Comparison of ENCODE assay signal across 10 cellular contexts in genomic region chr11:76232026-76232665, GRCh38. TPM values are rescaled to one million over a fixed set of nuclear protein-coding genes. Genes with fewer than 3 reads are reported as not detected.
DNase-seq lines count a peak whose midpoint lies in the region; ATAC-seq and TF ChIP-seq lines count a peak whose summit lies in the region.
"Had no signal": no experiment of that assay in that cellular context is flagged by ENCODE, and none has a peak within 500 bp of the region (broad histone marks: within the 10 kb centered on the region; RNA-seq: fewer than 3 reads in every experiment).

No MANE protein-coding gene starts in this region.

- POLR2A ChIA-PET in activated CD4-positive, alpha-beta memory T cell treated with anti-CD3 and anti-CD28 coated beads for 36 hours (lab: Charles Lee), result no interaction called here

- intact Hi-C loops in activated CD4-positive, alpha-beta memory T cell treated with anti-CD3 and anti-CD28 coated beads for 36 hours (cut with micrococcal nuclease), result loop anchor here (10.0 kb wide), 1 partner anchor 1403 kb away; the partner anchor contains the start of gene CLNS1A

- no peaks in the 10 kb centered on the region for H3K36me3 Mint-ChIP-seq in CD4-positive, CD25-positive, alpha-beta regulatory T cell
- H3K36me3 Mint-ChIP-seq in activated CD4-positive, alpha-beta memory T cell treated with anti-CD3 and anti-CD28 coated beads for 36 hours, result peaks cover 6% of the 10 kb centered on the region
- peaks cover 35% of the 10 kb centered on the region for H3K36me3 Mint-ChIP-seq in effector memory CD8-positive, alpha-beta T cell (ENCODE audit: insufficient read depth)

- H3K9me3 ChIP-seq in CD4-positive, CD25-positive, alpha-beta regulatory T cell (ENCODE audit: control insufficient read depth in 2 of 2, low read length in 2 of 2), result no peaks in the 10 kb centered on the region
- H3K9me3 ChIP-seq: spleen had no signal

- H3K27ac ChIP-seq in CD4-positive, CD25-positive, alpha-beta regulatory T cell (ENCODE audit: insufficient read depth, low read length, poor library complexity, severe bottlenecking), result no peak overlapping the region
- no peak overlapping the region for H3K27ac ChIP-seq in coronary artery

- no peaks in the 10 kb centered on the region for H3K27me3 ChIP-seq in CD4-positive, CD25-positive, alpha-beta regulatory T cell (ENCODE audit: control insufficient read depth, insufficient read depth, low read length)
- H3K27me3 ChIP-seq: spleen had no signal

- peak overlapping the region; percentile 32 for H3K4me3 ChIP-seq in CD4-positive, CD25-positive, alpha-beta regulatory T cell (ENCODE audit: low read depth, low read length)
- no peak overlapping the region for H3K4me3 ChIP-seq in coronary artery
- H3K4me3 ChIP-seq: spleen had no signal

- H3K27ac Mint-ChIP-seq in CD4-positive, CD25-positive, alpha-beta regulatory T cell, result peak overlapping the region; percentile 73 to 93 (median 93)
- no peak overlapping the region for H3K27ac Mint-ChIP-seq in activated CD4-positive, alpha-beta memory T cell treated with anti-CD3 and anti-CD28 coated beads for 36 hours
- H3K27ac Mint-ChIP-seq in effector memory CD8-positive, alpha-beta T cell, result peak overlapping the region in 1 of 2 donors; percentile 22

- H3K4me1 Mint-ChIP-seq in CD4-positive, CD25-positive, alpha-beta regulatory T cell, result peaks cover 8 to 55% (median 37%) of the 10 kb centered on the region in 4 donors
- H3K4me1 Mint-ChIP-seq in activated CD4-positive, alpha-beta memory T cell treated with anti-CD3 and anti-CD28 coated beads for 36 hours (ENCODE audit: low read depth), result peaks cover 44% of the 10 kb centered on the region
- H3K4me1 Mint-ChIP-seq in effector memory CD8-positive, alpha-beta T cell (ENCODE audit: low read depth in 2 of 2), result peaks cover 41 to 45% of the 10 kb centered on the region in 2 donors

- DNase-seq in CD4-positive, CD25-positive, alpha-beta regulatory T cell, result peak in 2 of 3 donors; percentile 66 to 79
- peak; percentile 53 for DNase-seq in activated CD4-positive, alpha-beta memory T cell treated with anti-CD3 and anti-CD28 coated beads for 36 hours
- DNase-seq in effector memory CD8-positive, alpha-beta T cell, result peak; percentile 35 to 44 (median 40)
- no peak for DNase-seq in Ammon's horn (ENCODE audit: low spot score)
- no peak for DNase-seq in ureter (ENCODE audit: low spot score)
- no peak for DNase-seq in coronary artery (ENCODE audit: low spot score)
- DNase-seq in epidermal melanocyte (ENCODE audit: insufficient read length, low spot score), result no peak
- DNase-seq: Kasumi-1, spleen had no signal

- no peaks in the 10 kb centered on the region for H3K36me3 ChIP-seq in CD4-positive, CD25-positive, alpha-beta regulatory T cell (ENCODE audit: control insufficient read depth, insufficient read depth, low read length)
- H3K36me3 ChIP-seq: spleen had no signal

- H3K9me3 Mint-ChIP-seq in CD4-positive, CD25-positive, alpha-beta regulatory T cell, result peaks cover 0 to 3% (median 0%) of the 10 kb centered on the region in 7 donors
- H3K9me3 Mint-ChIP-seq in activated CD4-positive, alpha-beta memory T cell treated with anti-CD3 and anti-CD28 coated beads for 36 hours, result no peaks in the 10 kb centered on the region
- no peaks in the 10 kb centered on the region for H3K9me3 Mint-ChIP-seq in effector memory CD8-positive, alpha-beta T cell

- H3K4me1 ChIP-seq in CD4-positive, CD25-positive, alpha-beta regulatory T cell (ENCODE audit: control insufficient read depth, insufficient read depth, low read length, poor library complexity, severe bottlenecking), result peaks cover 43% of the 10 kb centered on the region

- TF ChIP-seq CTCF in coronary artery (IDR thresholded peaks at IDR 0.05), result no peak

- peak overlapping the region; percentile 83 to 96 (median 87) for H3K4me3 Mint-ChIP-seq in CD4-positive, CD25-positive, alpha-beta regulatory T cell
- H3K4me3 Mint-ChIP-seq in activated CD4-positive, alpha-beta memory T cell treated with anti-CD3 and anti-CD28 coated beads for 36 hours, result no peak overlapping the region
- peak overlapping the region; percentile 58 to 64 for H3K4me3 Mint-ChIP-seq in effector memory CD8-positive, alpha-beta T cell

- ATAC-seq in CD4-positive, CD25-positive, alpha-beta regulatory T cell (ENCODE audit: low read depth in 2 of 2), result peak; percentile 15 to 33
- peak; percentile 29 for ATAC-seq in HG02610 (IDR thresholded peaks at IDR 0.05; ENCODE audit: unreplicated experiment)
- peak; percentile 48 for ATAC-seq in effector memory CD8-positive, alpha-beta T cell (replicated peaks)

- CTCF ChIA-PET in activated CD4-positive, alpha-beta memory T cell treated with anti-CD3 and anti-CD28 coated beads for 36 hours (lab: Charles Lee), result interaction anchor here (1.1 to 3.0 kb wide), 2 partner anchors 23 to 365 kb away, joined by 3 to 23 read pairs; no protein-coding TSS in a partner anchor

- peaks cover 28% of the 10 kb centered on the region for H3K27me3 Mint-ChIP-seq in CD4-positive, CD25-positive, alpha-beta regulatory T cell
- H3K27me3 Mint-ChIP-seq in activated CD4-positive, alpha-beta memory T cell treated with anti-CD3 and anti-CD28 coated beads for 36 hours, result no peaks in the 10 kb centered on the region
- peaks cover 0 to 20% of the 10 kb centered on the region in 2 donors for H3K27me3 Mint-ChIP-seq in effector memory CD8-positive, alpha-beta T cell

RNA-seq across cellular contexts. Expression of gene WNT11, which starts 25.8 kb away (rescaled TPM):
- total RNA-seq in CD4-positive, CD25-positive, alpha-beta regulatory T cell, result not detected
- polyA plus RNA-seq in CD4-positive, CD25-positive, alpha-beta regulatory T cell, result 1 to 10 TPM in 1 of 4 donors, under 1 TPM in 1, not detected in 2; 0.43 to 1.2 TPM
- not detected for total RNA-seq in activated CD4-positive, alpha-beta memory T cell treated with anti-CD3 and anti-CD28 coated beads for 36 hours
- 1.7 TPM for total RNA-seq in ureter

Comparison
In these comparisons a context has a peak if more than half of its experiments do, and no peak if none do; other contexts are left out.
1. DNase-seq: peak in CD4-positive, CD25-positive, alpha-beta regulatory T cell (2 of 3), activated CD4-positive, alpha-beta memory T cell treated with anti-CD3 and anti-CD28 coated beads for 36 hours (single experiment) and effector memory CD8-positive, alpha-beta T cell (3 of 3); none in Ammon's horn (single experiment), ureter (single experiment), coronary artery (single experiment) and epidermal melanocyte (single experiment).
2. Peak in every context shown above with its lines, with median percentiles within 50 percentile points of each other: ATAC-seq.